ENCODE assay signal across 18 cellular contexts in the genomic region with DNA sequence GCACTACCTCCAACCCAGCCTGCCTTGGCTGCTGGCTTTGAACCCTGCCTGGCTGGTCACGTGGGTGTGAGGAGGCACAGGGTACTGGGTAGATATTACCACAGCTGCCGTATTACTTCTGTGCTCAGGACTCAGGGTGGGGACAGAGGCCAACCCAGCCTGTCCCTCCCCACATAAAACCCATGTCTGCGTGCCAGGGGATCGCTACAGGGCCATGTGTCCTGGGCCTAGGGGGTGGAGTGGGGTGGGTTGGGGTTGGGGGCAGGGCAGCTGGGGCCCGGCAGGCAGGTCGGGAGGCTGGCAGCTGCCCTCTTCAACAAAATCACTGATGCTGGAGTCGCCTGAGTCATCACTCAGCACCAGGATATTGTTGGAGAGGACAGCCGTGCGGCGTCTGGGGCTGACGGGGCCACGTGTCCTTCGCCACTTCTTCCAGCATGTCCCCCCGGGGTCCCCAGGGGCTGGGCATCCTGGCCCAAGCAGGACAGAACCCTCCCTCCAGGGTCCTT. TPM values are rescaled to one million over a fixed set of nuclear protein-coding genes. Genes with fewer than 3 reads are reported as not detected.
DNase-seq lines count a peak whose midpoint lies in the region; ATAC-seq and TF ChIP-seq lines count a peak whose summit lies in the region.
"Had no signal": no experiment of that assay in that cellular context is flagged by ENCODE, and none has a peak within 500 bp of the region (broad histone marks: within the 10 kb centered on the region; RNA-seq: fewer than 3 reads in every experiment).

No MANE protein-coding gene starts in this region.

- ATAC-seq in HG03175 (IDR thresholded peaks at IDR 0.05; ENCODE audit: unreplicated experiment) = no peak
- ATAC-seq: activated CD8-positive, alpha-beta T cell treated with anti-CD3 and anti-CD28 coated beads, Interleukin-2, amount 10 ng/mL, durations not matched to agents 7 days and 5 days; naive thymus-derived CD8-positive, alpha-beta T cell had no signal

- H3K27me3 ChIP-seq in dorsolateral prefrontal cortex (no peaks in the 10 kb centered on the region), uterus (no peaks in the 10 kb centered on the region)

- no peak for TF ChIP-seq POLR2A in uterus (IDR thresholded peaks at IDR 0.05)

- H3K4me1 ChIP-seq in uterus = no peaks in the 10 kb centered on the region

- DNase-seq in NCI-H1092 treated with DMSO at 0.1 percent for 48 hours (lab: John Stamatoyannopoulos, UW) (peak; percentile 14), NCI-H1092 (lab: John Stamatoyannopoulos, UW) (no peak), NCI-H446 (lab: John Stamatoyannopoulos, UW) (peak; percentile 30 to 53), dorsolateral prefrontal cortex (peak in 3 of 10 donors; percentile 53 to 78 (median 63)), substantia nigra (lab: John Stamatoyannopoulos, UW) (peak in 13 of 49 donors; percentile 22 to 84 (median 44)), NCI-H2227 (lab: John Stamatoyannopoulos, UW; ENCODE audit: unreplicated experiment) (no peak), uterus (no peak)
- DNase-seq: 8988T; activated CD8-positive, alpha-beta T cell treated with anti-CD3 and anti-CD28 coated beads, Interleukin-2, amount 10 ng/mL, durations not matched to agents 7 days and 5 days; aorta; CD4-positive, alpha-beta memory T cell; hippocampal formation; naive thymus-derived CD8-positive, alpha-beta T cell; NCI-H1694; stimulated activated CD8-positive, alpha-beta memory T cell treated with anti-CD3 and anti-CD28 coated beads, Interleukin-4, amount 100 ng/mL, for 48 hours had no signal

- H3K27ac ChIP-seq in dorsolateral prefrontal cortex (peak overlapping the region; percentile 49 to 100 (median 99)), substantia nigra (ENCODE audit: low read depth, low read length, poor library complexity, severe bottlenecking) (peak overlapping the region; percentile 100), uterus (no peak overlapping the region)

- TF ChIP-seq CTCF in dorsolateral prefrontal cortex (IDR thresholded peaks at IDR 0.05 in 54 of 56, conservative IDR thresholded peaks at IDR 0.05 in 2 of 56; ENCODE audit: low read depth in 1 of 56, partially characterized antibody in 56 of 56) = no peak
- TF ChIP-seq CTCF in uterus (IDR thresholded peaks at IDR 0.05) = no peak

- intact Hi-C loops in dorsolateral prefrontal cortex (cut with DNase I) (no loop called here), uterus (cut with DNase I; ENCODE audit: low total_unique reads) (no loop called here)

- H3K4me3 ChIP-seq in dorsolateral prefrontal cortex (peak overlapping the region in 58 of 59 donors; percentile 7 to 91 (median 66)), uterus (no peak overlapping the region)

- H3K36me3 ChIP-seq in uterus = no peaks in the 10 kb centered on the region

- no peaks in the 10 kb centered on the region for H3K9me3 ChIP-seq in uterus

RNA-seq across cellular contexts. Expression of gene PVALEF, which starts 39.7 kb away (rescaled TPM):
- total RNA-seq in dorsolateral prefrontal cortex (1 to 10 TPM in 23 of 120 experiments, under 1 TPM in 78, not detected in 19; 0.35 to 2.6 (median 0.77) TPM), uterus (not detected)
- total RNA-seq: activated CD8-positive, alpha-beta T cell treated with anti-CD3 and anti-CD28 coated beads, Interleukin-2, amount 10 ng/mL, durations not matched to agents 7 days and 5 days; aorta; CD4-positive, alpha-beta memory T cell; liver; naive thymus-derived CD8-positive, alpha-beta T cell; SK-MEL-5 had no signal

RNA-seq across cellular contexts. Expression of gene AATK, which starts 40.4 kb away (rescaled TPM):
- total RNA-seq in dorsolateral prefrontal cortex (100 to 1,000 TPM; 143 to 915 (median 275) TPM), uterus (1 to 10 TPM in 2 of 4 donors, under 1 TPM in 2; 0.51 to 5.9 (median 3.0) TPM)

Comparison
In these comparisons a context has a peak if more than half of its experiments do, and no peak if none do; other contexts are left out.
1. DNase-seq: peak in NCI-H1092 treated with DMSO at 0.1 percent for 48 hours (single experiment) and NCI-H446 (2 of 2); none in NCI-H1092 (single experiment), NCI-H2227 (single experiment) and uterus (0 of 2).
2. H3K27ac ChIP-seq: peak in dorsolateral prefrontal cortex (59 of 59) and substantia nigra (single experiment); none in uterus (0 of 2).
3. H3K4me3 ChIP-seq: peak in dorsolateral prefrontal cortex (58 of 59); none in uterus (0 of 2).
4. RNA of gene AATK, which starts 40.4 kb away (total RNA-seq): 143 to 915 TPM in dorsolateral prefrontal cortex; 0.51 to 5.9 TPM in uterus; every median in the first group is over 10 times any median in the second.